7 cellular contexts compared by ENCODE assay signal in genomic region chr13:44050450-44051063, GRCh38.
DNase-seq lines count a peak whose midpoint lies in the region; ATAC-seq, FAIRE-seq and TF ChIP-seq lines count a peak whose summit lies in the region.

No MANE protein-coding gene starts in this region.

- H4K20me1 ChIP-seq in GM12878 (ENCODE audit: control insufficient read depth, insufficient read depth): no peaks in the 10 kb centered on the region
- H4K20me1 ChIP-seq in HepG2 (ENCODE audit: insufficient read depth, low read length): no peaks in the 10 kb centered on the region

- intact Hi-C loops in GM12878 (cut with micrococcal nuclease; ENCODE audit: unreplicated experiment) (loop anchor here (1.0 kb wide), 1 partner anchor 388 kb away; no protein-coding TSS in a partner anchor), HepG2 (cut with micrococcal nuclease; ENCODE audit: unreplicated experiment) (loop anchor here (1.0 to 5.0 kb wide), 3 partner anchors 92 to 421 kb away; no protein-coding TSS in a partner anchor), lower leg skin (cut with DNase I; ENCODE audit: low total_unique reads) (loop anchor here (5.0 kb wide), 1 partner anchor 392 kb away; no protein-coding TSS in a partner anchor)

- BruUV-seq in GM12878 (replicated peaks; lab: Mats Ljungman, UMichigan) (no TSS peak), HepG2 (replicated peaks; lab: Mats Ljungman, UMichigan) (no TSS peak)

- H3K27ac ChIP-seq in GM12878 (ENCODE audit: control insufficient read depth, insufficient read depth) (no peak overlapping the region), HepG2 (ENCODE audit: extremely low read length, insufficient read depth, low read length) (no peak overlapping the region)

- FAIRE-seq in GM12878 (lab: Jason Lieb, UNC): peak; percentile 13
- FAIRE-seq in HepG2 (lab: Jason Lieb, UNC): no peak

- no peak for TF ChIP-seq EP300 in GM12878 (IDR thresholded peaks at IDR 0.05; ENCODE audit: borderline replicate concordance in 1 of 2, control insufficient read depth in 1 of 2, low read depth in 2 of 2, low read length in 2 of 2)
- TF ChIP-seq EP300 in HepG2 (IDR thresholded peaks at IDR 0.05; ENCODE audit: low read depth in 2 of 2, low read length in 2 of 2): no peak
- TF ChIP-seq EP300 in HepG2 (CRISPR knock-in tag; IDR thresholded peaks at IDR 0.05; ENCODE audit: borderline replicate concordance): no peak

- RAD21 ChIA-PET in GM12878 (lab: Charles Lee; ENCODE audit: unreplicated experiment): no interaction called here

- in situ Hi-C loops in GM12878 (cut with MboI) (loop anchor here (5.0 kb wide), 1 partner anchor 387 kb away; no protein-coding TSS in a partner anchor), HepG2 (cut with HindIII; ENCODE audit: extremely low pct_ligation_motif_present, low pct_unique_long_range_greater_than_20kb) (loop anchor here (5.0 to 10.0 kb wide), 2 partner anchors 387 to 424 kb away; no protein-coding TSS in a partner anchor)

- TF ChIP-seq CTCF in GM12878 (IDR thresholded peaks at IDR 0.05 in 2 of 3, conservative IDR thresholded peaks at IDR 0.05 in 1 of 3; ENCODE audit: control insufficient read depth in 2 of 3, extremely low read depth in 1 of 3, insufficient read depth in 1 of 3, low read depth in 3 of 3, low read length in 3 of 3) (peak; percentile 41 to 49 (median 44); a peak in 5 of 6 replicates), HepG2 (CRISPR knock-in tag; IDR thresholded peaks at IDR 0.05) (peak; percentile 41), lower leg skin (IDR thresholded peaks at IDR 0.05) (no peak)

- H2AFZ ChIP-seq in GM12878 (ENCODE audit: control insufficient read depth, low read depth, low read length): no peak overlapping the region
- H2AFZ ChIP-seq in HepG2 (ENCODE audit: low read length): no peak overlapping the region

- H3K9ac ChIP-seq in GM12878 (ENCODE audit: control insufficient read depth, insufficient read depth, low read length) (no peak overlapping the region), HepG2 (ENCODE audit: insufficient read depth, low read depth, low read length) (no peak overlapping the region)

- TF ChIP-seq POLR2A in GM12878 (IDR thresholded peaks at IDR 0.05; ENCODE audit: low read depth, low read length): no peak
- TF ChIP-seq POLR2A in HepG2 (IDR thresholded peaks at IDR 0.05; ENCODE audit: insufficient read depth in 1 of 2, low read depth in 2 of 2, low read length in 2 of 2): no peak
- no peak for TF ChIP-seq POLR2A in lower leg skin (IDR thresholded peaks at IDR 0.05)

- ATAC-seq in GM12878: no peak
- ATAC-seq in HepG2: no peak
- ATAC-seq in GM18867 (IDR thresholded peaks at IDR 0.05; ENCODE audit: unreplicated experiment): no peak

- CTCF ChIA-PET in GM12878 (lab: Yijun Ruan, JAX): interaction anchor here (1.6 kb wide), 1 partner anchor 387 kb away, joined by 3 read pairs; no protein-coding TSS in a partner anchor
- CTCF ChIA-PET in HepG2 (lab: Yijun Ruan, JAX; ENCODE audit: low intra/inter-chr PET ratio, low total read pairs): interaction anchor here (0.9 to 2.3 kb wide), 3 partner anchors 145 to 420 kb away, joined by 3 to 38 read pairs (median 8); no protein-coding TSS in a partner anchor

- 2% methylated on average over 3 of the region's 3 CpGs for WGBS in GM12878 (ENCODE audit: insufficient coverage, insufficient replicate concordance, low lambda C conversion rate, missing lambda C conversion rate)
- 14% methylated on average over 3 of the region's 3 CpGs for WGBS in HepG2 (ENCODE audit: low lambda C conversion rate)
- 24 to 26% methylated on average over 3 of the region's 3 CpGs for WGBS in lower leg skin, 2 donors

- SMC1A ChIA-PET in GM12878 (lab: Charles Lee; ENCODE audit: uncharacterized antibody, unreplicated experiment): no interaction called here

- H3K4me3 ChIP-seq in GM12878 (no peak overlapping the region), HepG2 (replicated peaks in 1 of 3; ENCODE audit: insufficient read depth in 1 of 3, low read depth in 2 of 3, low read length in 3 of 3) (no peak overlapping the region), lower leg skin (ENCODE audit: low read depth, poor library complexity, severe bottlenecking) (no peak overlapping the region)

- DNase-seq in EL (peak; percentile 34), M059J (ENCODE audit: low read depth) (peak; percentile 23), GM12878 (ENCODE audit: low read depth, low spot score) (no peak), HepG2 (ENCODE audit: low spot score) (peak; percentile 7), lower leg skin (ENCODE audit: low spot score in 2 of 2) (no peak)
- DNase-seq in activated naive CD4-positive, alpha-beta T cell (lab: John Stamatoyannopoulos, UW): no peak

- H3K36me3 ChIP-seq in GM12878 (ENCODE audit: control insufficient read depth in 2 of 2, insufficient read depth in 2 of 2, low read length in 1 of 2): no peaks in the 10 kb centered on the region
- no peaks in the 10 kb centered on the region for H3K36me3 ChIP-seq in HepG2 (replicated peaks in 1 of 2; ENCODE audit: control insufficient read depth in 1 of 2, insufficient read depth in 2 of 2, low read length in 2 of 2)

- H3K27me3 ChIP-seq in GM12878 (replicated peaks in 1 of 2; ENCODE audit: control insufficient read depth in 2 of 2, insufficient read depth in 2 of 2, low read length in 1 of 2): peaks cover 0 to 3% of the 10 kb centered on the region in 2 experiments; a peak in 1 of 4 replicates
- H3K27me3 ChIP-seq in HepG2 (ENCODE audit: control insufficient read depth in 1 of 2, insufficient read depth in 2 of 2, low read length in 2 of 2): no peaks in the 10 kb centered on the region

- peak; percentile 65 for TF ChIP-seq RAD21 in GM12878 (IDR thresholded peaks at IDR 0.05; ENCODE audit: insufficient read depth, low read depth, low read length)
- no peak for TF ChIP-seq RAD21 in HepG2 (CRISPR knock-in tag; IDR thresholded peaks at IDR 0.05)

- H3K4me1 ChIP-seq in GM12878 (ENCODE audit: control insufficient read depth, insufficient read depth, low read length) (no peaks in the 10 kb centered on the region), HepG2 (ENCODE audit: insufficient read depth, low read length) (no peaks in the 10 kb centered on the region)

- no peak overlapping the region for H3K4me2 ChIP-seq in GM12878 (ENCODE audit: control insufficient read depth, insufficient read depth)
- H3K4me2 ChIP-seq in HepG2 (ENCODE audit: low read depth, low read length): no peak overlapping the region

- POLR2A ChIA-PET in GM12878 (lab: Charles Lee): no interaction called here
- POLR2A ChIA-PET in HepG2 (lab: Yijun Ruan, JAX): no interaction called here

- H3K79me2 ChIP-seq in GM12878 (ENCODE audit: control insufficient read depth, insufficient read depth, low read length) (no peaks in the 10 kb centered on the region), HepG2 (ENCODE audit: insufficient read depth, low read length) (no peaks in the 10 kb centered on the region)

- H3K9me3 ChIP-seq in GM12878 (replicated peaks; ENCODE audit: control insufficient read depth, insufficient read depth, low read length): no peaks in the 10 kb centered on the region
- H3K9me3 ChIP-seq in HepG2 (ENCODE audit: low read length): no peaks in the 10 kb centered on the region

TF ChIP-seq in GM12878, 131 proteins besides CTCF, POLR2A, EP300 and RAD21 (continues in another document):
- no peak for TF ChIP-seq CHD2 (IDR thresholded peaks at IDR 0.05; ENCODE audit: borderline replicate concordance, low read depth, low read length)
- TF ChIP-seq RAD51 (IDR thresholded peaks at IDR 0.05): no peak
- no peak for TF ChIP-seq IRF5 (IDR thresholded peaks at IDR 0.05; ENCODE audit: borderline replicate concordance)
- TF ChIP-seq GATAD2B (conservative IDR thresholded peaks at IDR 0.05; ENCODE audit: low read depth): no peak
- TF ChIP-seq SMC3 (IDR thresholded peaks at IDR 0.05; ENCODE audit: borderline replicate concordance, low read length): peak; percentile 73; the same call in 1 of the 2 replicates
- TF ChIP-seq ATF7 (IDR thresholded peaks at IDR 0.05; ENCODE audit: low read depth): no peak

TF ChIP-seq in HepG2, 621 proteins besides CTCF, POLR2A, EP300 and RAD21 (continues in another document):
- no peak for TF ChIP-seq DPF2 (CRISPR knock-in tag; IDR thresholded peaks at IDR 0.05; ENCODE audit: borderline replicate concordance, low read depth)
- TF ChIP-seq ZNF687 (CRISPR knock-in tag; IDR thresholded peaks at IDR 0.05): no peak
- peak; percentile 84 to 86 for TF ChIP-seq MAFK (conservative IDR thresholded peaks at IDR 0.05 in 1 of 2, IDR thresholded peaks at IDR 0.05 in 1 of 2; ENCODE audit: low read length in 2 of 2)

Comparison
In these comparisons a context has a peak if more than half of its experiments do, and no peak if none do; other contexts are left out.
1. DNase-seq: peak in EL (single experiment), M059J (single experiment) and HepG2 (single experiment); none in GM12878 (single experiment), activated naive CD4-positive, alpha-beta T cell (0 of 4) and lower leg skin (0 of 2).
2. CTCF ChIP-seq: peak in GM12878 (3 of 3) and HepG2 (single experiment); none in lower leg skin (0 of 3).